ENCODE assay signal across 8 cellular contexts in the genomic region with DNA sequence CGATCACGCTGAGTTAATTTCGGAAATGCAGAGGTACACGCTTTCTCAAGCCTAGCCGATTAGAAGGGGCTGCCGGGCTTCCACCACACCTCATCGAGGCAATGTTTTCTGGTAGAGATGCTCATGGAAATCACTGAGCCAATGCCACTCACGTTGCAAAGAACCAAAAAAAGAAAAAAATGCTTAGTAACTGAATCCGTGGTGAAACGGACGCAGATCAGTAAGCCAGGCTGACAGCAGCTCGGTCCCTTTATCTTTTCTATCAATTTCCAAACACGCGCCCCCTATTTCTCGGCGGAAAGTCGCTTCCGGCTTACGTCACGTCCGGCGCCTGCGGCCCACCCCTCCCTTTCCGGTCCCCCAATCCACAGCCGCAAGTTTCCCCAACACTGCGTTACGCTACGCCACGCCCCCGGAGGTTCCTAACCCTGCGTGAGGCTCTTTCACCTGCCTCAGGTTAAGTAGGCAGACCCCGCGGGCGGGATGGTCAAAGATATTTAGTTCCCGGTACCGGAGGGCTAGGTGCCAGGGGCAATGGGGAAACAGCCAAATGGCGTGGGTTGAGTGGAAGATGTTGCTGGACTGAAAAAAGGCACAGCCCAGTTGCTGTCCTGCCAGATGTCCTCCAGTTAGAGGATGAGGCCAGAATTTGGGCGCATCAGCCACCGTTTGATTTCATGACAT. TPM values are rescaled to one million over a fixed set of nuclear protein-coding genes. Genes with fewer than 3 reads are reported as not detected.
A peak's percentile ranks its signal among the peaks of the same experiment; 100 is the strongest.
DNase-seq lines count a peak whose midpoint lies in the region; ATAC-seq and TF ChIP-seq lines count a peak whose summit lies in the region.

A gene with protein sequence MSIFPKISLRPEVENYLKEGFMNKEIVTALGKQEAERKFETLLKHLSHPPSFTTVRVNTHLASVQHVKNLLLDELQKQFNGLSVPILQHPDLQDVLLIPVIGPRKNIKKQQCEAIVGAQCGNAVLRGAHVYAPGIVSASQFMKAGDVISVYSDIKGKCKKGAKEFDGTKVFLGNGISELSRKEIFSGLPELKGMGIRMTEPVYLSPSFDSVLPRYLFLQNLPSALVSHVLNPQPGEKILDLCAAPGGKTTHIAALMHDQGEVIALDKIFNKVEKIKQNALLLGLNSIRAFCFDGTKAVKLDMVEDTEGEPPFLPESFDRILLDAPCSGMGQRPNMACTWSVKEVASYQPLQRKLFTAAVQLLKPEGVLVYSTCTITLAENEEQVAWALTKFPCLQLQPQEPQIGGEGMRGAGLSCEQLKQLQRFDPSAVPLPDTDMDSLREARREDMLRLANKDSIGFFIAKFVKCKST (minus strand): TSS at position 264 of the 684 bp plus-strand sequence. CDS start 384 bp downstream, outside the sequence.

- H3K4me3 Mint-ChIP-seq in osteocyte (ENCODE audit: unreplicated experiment) = peak within 1 kb of the TSS; percentile 91

- peaks cover 17 to 19% of the 10 kb centered on the region in 2 donors for H3K36me3 Mint-ChIP-seq in activated naive CD4-positive, alpha-beta T cell treated with anti-CD3 and anti-CD28 coated beads, Interleukin-2, amount 50 U/mL, for 72 hours
- no peaks in the 10 kb centered on the region for H3K36me3 Mint-ChIP-seq in osteocyte (ENCODE audit: unreplicated experiment)

- H3K9me3 Mint-ChIP-seq in activated naive CD4-positive, alpha-beta T cell treated with anti-CD3 and anti-CD28 coated beads, Interleukin-2, amount 50 U/mL, for 72 hours = no peaks in the 10 kb centered on the region
- no peaks in the 10 kb centered on the region for H3K9me3 Mint-ChIP-seq in osteocyte (ENCODE audit: unreplicated experiment)

- 0 to 1% methylated on average over 39 of the region's 39 CpGs for WGBS in thyroid gland, 2 donors

- H3K27me3 Mint-ChIP-seq in osteocyte (ENCODE audit: unreplicated experiment) = no peaks in the 10 kb centered on the region

- DNase-seq in GM06990 (ENCODE audit: extremely low read depth, insufficient read length) (peak; percentile 91), HEK293T (ENCODE audit: extremely low spot score) (peak; percentile 78), NAMALWA (ENCODE audit: low spot score) (peak; percentile 93), head of caudate nucleus (peak; percentile 85 to 96 (median 92)), osteocyte (ENCODE audit: extremely low spot score, unreplicated experiment) (peak; percentile 93), thyroid gland (peak; percentile 88 to 90)
- DNase-seq in activated naive CD4-positive, alpha-beta T cell treated with anti-CD3 and anti-CD28 coated beads, Interleukin-2, amount 50 U/mL, for 72 hours (ENCODE audit: low spot score in 2 of 2) = peak; percentile 86 to 91

- TF ChIP-seq CTCF in GM06990 (IDR thresholded peaks at IDR 0.05; ENCODE audit: insufficient read depth, low read length, poor library complexity, severe bottlenecking) (no peak), osteocyte (IDR thresholded peaks at IDR 0.05) (no peak), thyroid gland (IDR thresholded peaks at IDR 0.05) (peak in 1 of 6 experiments; percentile 10)

- no peaks in the 10 kb centered on the region for H3K9me3 ChIP-seq in thyroid gland

- peaks cover 29% of the 10 kb centered on the region for H3K4me1 Mint-ChIP-seq in osteocyte (ENCODE audit: unreplicated experiment)

- peak in 1 of 2 donors; percentile 81 for TF ChIP-seq POLR2A in thyroid gland (IDR thresholded peaks at IDR 0.05)

- H3K4me3 ChIP-seq in GM06990 (replicated peaks; ENCODE audit: low read depth, low read length) (peak within 1 kb of the TSS; percentile 90), thyroid gland (replicated peaks in 1 of 3) (peak within 1 kb of the TSS; percentile 4 to 84 (median 48))

- peak within 1 kb of the TSS; percentile 76 to 89 (median 82) for H3K27ac ChIP-seq in thyroid gland

- peak within 1 kb of the TSS; percentile 95 to 98 for H3K27ac Mint-ChIP-seq in activated naive CD4-positive, alpha-beta T cell treated with anti-CD3 and anti-CD28 coated beads, Interleukin-2, amount 50 U/mL, for 72 hours
- H3K27ac Mint-ChIP-seq in osteocyte (ENCODE audit: unreplicated experiment) = peak within 1 kb of the TSS; percentile 97

- peaks cover 4 to 13% of the 10 kb centered on the region in 2 donors for H3K4me1 ChIP-seq in thyroid gland

- no peaks in the 10 kb centered on the region for H3K27me3 ChIP-seq in GM06990 (replicated peaks; ENCODE audit: control insufficient read depth, insufficient read depth, low read length)
- no peaks in the 10 kb centered on the region for H3K27me3 ChIP-seq in thyroid gland

- POLR2A ChIA-PET in HEK293T (lab: Yijun Ruan, JAX) = interaction anchor here (1.0 kb wide), 1 partner anchor 15 kb away, joined by 3 read pairs; no protein-coding TSS in a partner anchor

- H3K36me3 ChIP-seq in GM06990 (ENCODE audit: control insufficient read depth, insufficient read depth, low read length) (no peaks in the 10 kb centered on the region), thyroid gland (no peaks in the 10 kb centered on the region)

- intact Hi-C loops in head of caudate nucleus (cut with DNase I) (no loop called here), thyroid gland (cut with DNase I) (no loop called here)

- peak; percentile 94 for ATAC-seq in SK-N-SH treated with all-trans-retinoic acid at 6 μM for 48 hours
- peak; percentile 98 to 99 for ATAC-seq in activated naive CD4-positive, alpha-beta T cell treated with anti-CD3 and anti-CD28 coated beads, Interleukin-2, amount 50 U/mL, for 72 hours

- CTCF ChIA-PET in HEK293T (lab: Yijun Ruan, JAX) = no interaction called here

TF ChIP-seq in HEK293T, 16 proteins besides CTCF, POLR2A, EP300 and RAD21:
- TF ChIP-seq LEF1 (IDR thresholded peaks at IDR 0.05; ENCODE audit: borderline replicate concordance) (no peak), FOXA1 (IDR thresholded peaks at IDR 0.05) (no peak), ELF4 (IDR thresholded peaks at IDR 0.05) (peak; percentile 43), BHLHE40 (IDR thresholded peaks at IDR 0.05; ENCODE audit: borderline replicate concordance) (no peak), L3MBTL2 (conservative IDR thresholded peaks at IDR 0.05) (0 out of 2 replicates have a peak, but pooled peaks have one; percentile 60)
- TF ChIP-seq, protein P1, sequence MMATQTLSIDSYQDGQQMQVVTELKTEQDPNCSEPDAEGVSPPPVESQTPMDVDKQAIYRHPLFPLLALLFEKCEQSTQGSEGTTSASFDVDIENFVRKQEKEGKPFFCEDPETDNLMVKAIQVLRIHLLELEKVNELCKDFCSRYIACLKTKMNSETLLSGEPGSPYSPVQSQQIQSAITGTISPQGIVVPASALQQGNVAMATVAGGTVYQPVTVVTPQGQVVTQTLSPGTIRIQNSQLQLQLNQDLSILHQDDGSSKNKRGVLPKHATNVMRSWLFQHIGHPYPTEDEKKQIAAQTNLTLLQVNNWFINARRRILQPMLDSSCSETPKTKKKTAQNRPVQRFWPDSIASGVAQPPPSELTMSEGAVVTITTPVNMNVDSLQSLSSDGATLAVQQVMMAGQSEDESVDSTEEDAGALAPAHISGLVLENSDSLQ (IDR thresholded peaks at IDR 0.05) = peak; percentile 42

TF ChIP-seq in SK-N-SH treated with all-trans-retinoic acid at 6 μM for 48 hours, 23 proteins besides CTCF, POLR2A, EP300 and RAD21:
- TF ChIP-seq ZNF70 (CRISPR knock-in tag; IDR thresholded peaks at IDR 0.05) (no peak), TCF4 (CRISPR knock-in tag; IDR thresholded peaks at IDR 0.05; ENCODE audit: borderline replicate concordance) (peak; percentile 41; the same call in 1 of the 2 replicates)

RNA-seq across cellular contexts. Expression of the gene that starts here (rescaled TPM):
- total RNA-seq in activated naive CD4-positive, alpha-beta T cell treated with anti-CD3 and anti-CD28 coated beads, Interleukin-2, amount 50 U/mL, for 72 hours = 10 to 100 TPM; 18.2 to 19.2 TPM
- total RNA-seq in osteocyte (7.3 and 8.3 TPM in 2 replicates), thyroid gland (100 to 1,000 TPM in 1 of 4 donors, 10 to 100 TPM in 3; 18.6 to 104 (median 22.5) TPM)

Comparison
In these comparisons a context has a peak if more than half of its experiments do, and no peak if none do; other contexts are left out.
1. Peak in every context shown above with its lines: DNase-seq, ATAC-seq, H3K4me3 ChIP-seq and H3K27ac ChIP-seq.